ENCODE assay signal across 18 cellular contexts in genomic region chr12:1919763-1920162, GRCh38. TPM values are rescaled to one million over a fixed set of nuclear protein-coding genes. Genes with fewer than 3 reads are reported as not detected.
"Had no signal": no experiment of that assay in that cellular context is flagged by ENCODE, and none has a peak within 500 bp of the region (broad histone marks: within the 10 kb centered on the region; RNA-seq: fewer than 3 reads in every experiment).

No MANE protein-coding gene starts in this region.

- H3K4me3 ChIP-seq: left ventricle myocardium inferior, ovary, prostate gland, tibial artery had no signal

- H3K27me3 ChIP-seq: ovary, tibial artery had no signal

- H3K4me1 ChIP-seq: prostate gland had no signal

- H3K36me3 ChIP-seq: left ventricle myocardium inferior, ovary, prostate gland, tibial artery had no signal

- H3K9me3 ChIP-seq: left ventricle myocardium inferior, ovary, prostate gland, tibial artery had no signal

- DNase-seq: activated B cell treated with CpG ODN at 0.5 μM for 24 hours; activated CD4-positive, alpha-beta T cell treated with anti-CD3 and anti-CD28 coated beads for 36 hours; activated gamma-delta T cell treated with Interleukin-2 at 50 U/mL for 16 hours; activated T-cell treated with anti-CD3 and anti-CD28 coated beads, Interleukin-2, amount 50 U/mL, for 1 hour; central memory CD4-positive, alpha-beta T cell; effector memory CD8-positive, alpha-beta T cell; glutamatergic neuron; hippocampal formation; left ventricle myocardium inferior; natural killer cell; stimulated activated CD4-positive, alpha-beta T cell treated with anti-CD3 and anti-CD28 coated beads, Interleukin-4, amount 100 ng/mL, for 24 hours; stimulated activated naive CD4-positive, alpha-beta T cell treated with Interleukin-2 at 50 U/mL for 16 hours; T-helper 1 cell had no signal

- H3K27ac ChIP-seq: left ventricle myocardium inferior, ovary, prostate gland, tibial artery had no signal

RNA-seq across cellular contexts. Expression of gene CACNA2D4, which starts 1.3 kb away (rescaled TPM):
- total RNA-seq: frontal cortex, lung microvascular endothelial cell had no signal
